In the genomic region with DNA sequence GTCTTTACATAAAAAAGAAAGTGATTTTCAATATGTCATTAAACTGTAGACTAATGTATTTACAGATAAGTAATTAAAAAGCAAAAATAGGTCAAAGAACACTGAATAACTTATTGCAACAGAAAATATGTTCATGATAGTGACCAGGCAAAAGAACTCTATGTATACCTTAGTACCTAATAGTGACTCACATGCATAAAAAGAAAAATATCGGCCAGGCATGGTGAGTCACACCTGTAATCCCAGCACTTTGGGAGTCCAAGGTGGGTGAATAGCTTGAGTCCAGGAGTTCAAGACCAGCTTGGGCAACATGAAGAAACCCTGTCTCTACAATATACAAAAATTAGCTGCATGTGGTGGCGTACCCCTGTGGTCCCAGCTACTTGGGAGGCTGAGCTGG, we compare ENCODE assay signal across 34 cellular contexts.
"Had no signal": no experiment of that assay in that cellular context is flagged by ENCODE, and none has a peak within 500 bp of the region (broad histone marks: within the 10 kb centered on the region; RNA-seq: fewer than 3 reads in every experiment).

No MANE protein-coding gene starts in this region.

- H3K27ac ChIP-seq: cardiac muscle cell, Peyer's patch, WERI-Rb-1 had no signal

- H3K4me3 ChIP-seq: cardiac muscle cell, Peyer's patch had no signal

- H3K27me3 ChIP-seq: cardiac muscle cell, Peyer's patch had no signal

- H3K4me3 Mint-ChIP-seq: activated CD4-positive, alpha-beta memory T cell treated with anti-CD3 and anti-CD28 coated beads, Interleukin-2, amount 10 ng/mL, durations not matched to agents 7 days and 5 days; activated CD8-positive, alpha-beta memory T cell treated with anti-CD3 and anti-CD28 coated beads, Interleukin-2, amount 10 ng/mL, durations not matched to agents 7 days and 5 days; activated naive CD4-positive, alpha-beta T cell treated with anti-CD3 and anti-CD28 coated beads, Interleukin-2, amount 10 ng/mL, durations not matched to agents 7 days and 5 days; activated naive CD8-positive, alpha-beta T cell; activated naive CD8-positive, alpha-beta T cell treated with anti-CD3 and anti-CD28 coated beads, Interleukin-2, amount 50 U/mL, for 24 hours; brain; central memory CD8-positive, alpha-beta T cell; T-cell had no signal

- H3K4me1 ChIP-seq: Peyer's patch had no signal

- ATAC-seq: activated CD8-positive, alpha-beta memory T cell treated with anti-CD3 and anti-CD28 coated beads, Interleukin-2, amount 10 ng/mL, durations not matched to agents 7 days and 5 days; activated naive CD8-positive, alpha-beta T cell treated with anti-CD3 and anti-CD28 coated beads, Interleukin-2, amount 50 U/mL, for 24 hours; Right ventricle myocardium inferior; SK-N-SH treated with all-trans-retinoic acid at 6 μM for 48 hours; T-cell had no signal

- H3K4me1 Mint-ChIP-seq: activated CD4-positive, alpha-beta memory T cell treated with anti-CD3 and anti-CD28 coated beads, Interleukin-2, amount 10 ng/mL, durations not matched to agents 7 days and 5 days; activated CD8-positive, alpha-beta memory T cell treated with anti-CD3 and anti-CD28 coated beads, Interleukin-2, amount 10 ng/mL, durations not matched to agents 7 days and 5 days; activated naive CD4-positive, alpha-beta T cell treated with anti-CD3 and anti-CD28 coated beads, Interleukin-2, amount 10 ng/mL, durations not matched to agents 7 days and 5 days; activated naive CD8-positive, alpha-beta T cell treated with anti-CD3 and anti-CD28 coated beads, Interleukin-2, amount 50 U/mL, for 24 hours; central memory CD8-positive, alpha-beta T cell; T-cell had no signal

- H3K27me3 Mint-ChIP-seq: activated CD4-positive, alpha-beta memory T cell treated with anti-CD3 and anti-CD28 coated beads, Interleukin-2, amount 10 ng/mL, durations not matched to agents 7 days and 5 days; activated naive CD4-positive, alpha-beta T cell treated with anti-CD3 and anti-CD28 coated beads, Interleukin-2, amount 10 ng/mL, durations not matched to agents 7 days and 5 days; brain had no signal

- DNase-seq: activated CD4-positive, alpha-beta memory T cell treated with anti-CD3 and anti-CD28 coated beads, Interleukin-2, amount 10 ng/mL, durations not matched to agents 7 days and 5 days; activated CD4-positive, alpha-beta T cell treated with anti-CD3 and anti-CD28 coated beads for 1 hour; activated CD4-positive, alpha-beta T cell treated with anti-CD3 and anti-CD28 coated beads for 48 hours; activated CD4-positive, CD25-positive, alpha-beta regulatory T cell; activated CD8-positive, alpha-beta memory T cell treated with anti-CD3 and anti-CD28 coated beads for 24 hours; activated CD8-positive, alpha-beta memory T cell treated with anti-CD3 and anti-CD28 coated beads, Interleukin-2, amount 10 ng/mL, durations not matched to agents 7 days and 5 days; activated CD8-positive, alpha-beta memory T cell treated with anti-CD3 and anti-CD28 coated beads, Interleukin-2, amount 50 U/mL, for 48 hours; activated effector memory CD4-positive, alpha-beta T cell treated with Interleukin-2 at 50 U/mL for 16 hours; activated naive CD4-positive, alpha-beta T cell treated with anti-CD3 and anti-CD28 coated beads, Interleukin-2, amount 10 ng/mL, durations not matched to agents 7 days and 5 days; activated naive CD8-positive, alpha-beta T cell treated with anti-CD3 and anti-CD28 coated beads, Interleukin-2, amount 50 U/mL, for 24 hours; activated T-cell treated with anti-CD3 and anti-CD28 coated beads, Interleukin-2, amount 50 U/mL, for 48 hours; anterior cingulate cortex; Karpas-422; KBM-7; NCI-H1105; NCI-H1436; NCI-H1694; NCI-H1930; NCI-H2081 treated with DMSO at 0.1 percent for 48 hours; NCI-H226; NCI-H446 treated with DMSO at 0.1 percent for 48 hours; NCI-H524; Peyer's patch; RPMI8226; SIG-M5; T-cell; T1000; WERI-Rb-1 had no signal

- H3K27ac Mint-ChIP-seq: activated CD4-positive, alpha-beta memory T cell treated with anti-CD3 and anti-CD28 coated beads, Interleukin-2, amount 10 ng/mL, durations not matched to agents 7 days and 5 days; activated CD8-positive, alpha-beta memory T cell treated with anti-CD3 and anti-CD28 coated beads, Interleukin-2, amount 10 ng/mL, durations not matched to agents 7 days and 5 days; activated naive CD4-positive, alpha-beta T cell treated with anti-CD3 and anti-CD28 coated beads, Interleukin-2, amount 10 ng/mL, durations not matched to agents 7 days and 5 days; activated naive CD8-positive, alpha-beta T cell; activated naive CD8-positive, alpha-beta T cell treated with anti-CD3 and anti-CD28 coated beads, Interleukin-2, amount 50 U/mL, for 24 hours; brain; T-cell had no signal

- H3K36me3 Mint-ChIP-seq: activated CD8-positive, alpha-beta memory T cell treated with anti-CD3 and anti-CD28 coated beads, Interleukin-2, amount 10 ng/mL, durations not matched to agents 7 days and 5 days; activated naive CD4-positive, alpha-beta T cell treated with anti-CD3 and anti-CD28 coated beads, Interleukin-2, amount 10 ng/mL, durations not matched to agents 7 days and 5 days; activated naive CD8-positive, alpha-beta T cell; brain; T-cell had no signal

- H3K9me3 ChIP-seq: Peyer's patch had no signal

- H3K36me3 ChIP-seq: cardiac muscle cell, Peyer's patch, WERI-Rb-1 had no signal

- H3K9me3 Mint-ChIP-seq: activated CD4-positive, alpha-beta memory T cell treated with anti-CD3 and anti-CD28 coated beads, Interleukin-2, amount 10 ng/mL, durations not matched to agents 7 days and 5 days; activated naive CD4-positive, alpha-beta T cell treated with anti-CD3 and anti-CD28 coated beads, Interleukin-2, amount 10 ng/mL, durations not matched to agents 7 days and 5 days; activated naive CD8-positive, alpha-beta T cell treated with anti-CD3 and anti-CD28 coated beads, Interleukin-2, amount 50 U/mL, for 24 hours; T-cell had no signal
